12 cellular contexts compared by ENCODE assay signal in the genomic region with DNA sequence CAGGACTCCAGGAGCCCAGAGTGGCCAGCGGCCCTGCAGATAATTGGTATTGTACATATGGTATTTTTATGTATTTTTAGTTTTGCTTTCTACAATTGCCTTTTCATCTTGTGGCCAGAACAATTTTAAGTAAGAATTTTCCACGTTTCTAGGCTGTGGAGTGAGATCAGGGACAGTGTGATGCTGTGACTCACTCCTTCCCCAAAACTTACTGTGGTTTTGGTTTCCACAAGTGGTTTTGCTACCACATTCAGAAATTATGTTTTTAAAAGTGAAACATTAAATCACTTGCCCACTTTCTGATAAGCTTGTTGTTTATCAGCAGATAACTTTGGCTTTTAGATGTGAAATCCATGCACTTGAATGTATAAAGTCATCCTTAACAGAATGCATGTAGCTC.
DNase-seq lines count a peak whose midpoint lies in the region; ATAC-seq and TF ChIP-seq lines count a peak whose summit lies in the region.
"Had no signal": no experiment of that assay in that cellular context is flagged by ENCODE, and none has a peak within 500 bp of the region (broad histone marks: within the 10 kb centered on the region; RNA-seq: fewer than 3 reads in every experiment).

No MANE protein-coding gene starts in this region.

- TF ChIP-seq POLR2A in ovary (IDR thresholded peaks at IDR 0.05), result no peak

- TF ChIP-seq CTCF in ascending aorta (IDR thresholded peaks at IDR 0.05), result no peak
- no peak for TF ChIP-seq CTCF in BE2C (IDR thresholded peaks at IDR 0.05; ENCODE audit: low read depth, low read length)
- TF ChIP-seq CTCF in ovary (IDR thresholded peaks at IDR 0.05), result no peak

- H3K4me3 ChIP-seq in ascending aorta (no peak overlapping the region), BE2C (ENCODE audit: low read depth, low read length) (no peak overlapping the region), ovary (no peak overlapping the region)
- H3K4me3 ChIP-seq: neural progenitor cell had no signal

- H3K27ac ChIP-seq in ascending aorta, result peak overlapping the region; percentile 42 to 58
- H3K27ac ChIP-seq in ovary, result no peak overlapping the region
- H3K27ac ChIP-seq: neural progenitor cell had no signal

- peaks cover 0 to 16% of the 10 kb centered on the region in 2 donors for H3K4me1 ChIP-seq in ascending aorta
- H3K4me1 ChIP-seq in BE2C, result no peaks in the 10 kb centered on the region
- no peaks in the 10 kb centered on the region for H3K4me1 ChIP-seq in ovary (ENCODE audit: insufficient read depth)

- 28 to 40% (median 34%) methylated on average over 2 of the region's 2 CpGs for WGBS in ovary, 3 donors

- H3K36me3 ChIP-seq in ascending aorta (no peaks in the 10 kb centered on the region), BE2C (no peaks in the 10 kb centered on the region), ovary (no peaks in the 10 kb centered on the region)
- H3K36me3 ChIP-seq: neural progenitor cell had no signal

- TF ChIP-seq EP300 in ovary (IDR thresholded peaks at IDR 0.05), result no peak

- ATAC-seq in GM18858 (IDR thresholded peaks at IDR 0.05; ENCODE audit: unreplicated experiment) (peak; percentile 54), HG03103 (IDR thresholded peaks at IDR 0.05; ENCODE audit: low read depth, unreplicated experiment) (peak; percentile 52)

- intact Hi-C loops in ascending aorta (cut with DNase I), result loop anchor here (10.0 kb wide), 1 partner anchor 502 kb away; no protein-coding TSS in a partner anchor
- intact Hi-C loops in ovary (cut with DNase I), result loop anchor here in 3 of 4 donors (10.0 kb wide), 1 partner anchor 692 kb away; no protein-coding TSS in a partner anchor

- H3K9me3 ChIP-seq in ascending aorta, result no peaks in the 10 kb centered on the region
- no peaks in the 10 kb centered on the region for H3K9me3 ChIP-seq in BE2C
- H3K9me3 ChIP-seq in ovary, result no peaks in the 10 kb centered on the region

- H3K27me3 ChIP-seq in ascending aorta, result no peaks in the 10 kb centered on the region
- H3K27me3 ChIP-seq in BE2C, result no peaks in the 10 kb centered on the region
- H3K27me3 ChIP-seq in ovary, result no peaks in the 10 kb centered on the region
- H3K27me3 ChIP-seq: neural progenitor cell had no signal

- DNase-seq in ascending aorta (ENCODE audit: low spot score in 2 of 2) (no peak), non-pigmented ciliary epithelial cell (ENCODE audit: low read depth) (peak; percentile 73), NCI-H1930 (lab: John Stamatoyannopoulos, UW) (no peak), BE2C (no peak), amygdala (lab: John Stamatoyannopoulos, UW) (no peak), ovary (no peak)
- DNase-seq: activated CD4-positive, alpha-beta T cell treated with anti-CD3 and anti-CD28 coated beads for 4 hours; DMS79; hypothalamus had no signal

Comparison
In these comparisons a context has a peak if more than half of its experiments do, and no peak if none do; other contexts are left out.
1. H3K27ac ChIP-seq: peak in ascending aorta (2 of 2); none in ovary (0 of 2).